Comparison of ENCODE assay signal across 8 cellular contexts in the genomic region with DNA sequence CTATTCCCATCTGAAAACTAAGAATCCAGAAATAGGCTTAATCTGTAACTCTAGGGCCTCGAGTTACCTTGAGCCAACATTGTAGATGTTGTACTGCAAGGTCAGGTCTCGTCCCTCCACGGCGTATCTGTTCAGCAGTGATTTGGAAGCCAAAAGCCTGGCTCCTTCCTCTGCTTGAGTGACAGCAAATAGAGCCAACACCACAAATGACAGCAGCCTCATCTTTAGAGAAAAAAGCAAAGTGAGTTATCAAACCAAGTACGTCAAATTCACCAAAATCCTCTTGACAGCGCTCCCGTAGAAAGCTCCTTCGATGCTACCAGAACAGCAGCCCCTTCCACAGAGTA. TPM values are rescaled to one million over a fixed set of nuclear protein-coding genes. Genes with fewer than 3 reads are reported as not detected.
DNase-seq lines count a peak whose midpoint lies in the region; ATAC-seq and TF ChIP-seq lines count a peak whose summit lies in the region.

No MANE protein-coding gene starts in this region.

- no peaks in the 10 kb centered on the region for H3F3A ChIP-seq in neural cell (ENCODE audit: insufficient read depth, low read length, poor library complexity, severe bottlenecking)

- H3K4me2 ChIP-seq in neural cell (ENCODE audit: low read length) = peak overlapping the region; percentile 86

- H3K36me3 ChIP-seq in MG63 = peaks cover 48% of the 10 kb centered on the region
- peaks cover 13% of the 10 kb centered on the region for H3K36me3 ChIP-seq in effector memory CD4-positive, alpha-beta T cell (ENCODE audit: control insufficient read depth, insufficient read depth, low read length)
- no peaks in the 10 kb centered on the region for H3K36me3 ChIP-seq in neural cell (ENCODE audit: insufficient read depth, low read length)

- H3K27ac ChIP-seq in C4-2B (peak overlapping the region; percentile 81), neural cell (ENCODE audit: low read length) (peak overlapping the region; percentile 82)
- peak overlapping the region; percentile 71 for H3K27ac ChIP-seq in effector memory CD4-positive, alpha-beta T cell (ENCODE audit: insufficient read depth, low read length, poor library complexity, severe bottlenecking)

- TF ChIP-seq CTCF in C4-2B (conservative IDR thresholded peaks at IDR 0.05) (no peak), neural cell (IDR thresholded peaks at IDR 0.05; ENCODE audit: poor library complexity, severe bottlenecking) (no peak)

- H2AFZ ChIP-seq in neural cell (ENCODE audit: low read depth, low read length) = no peak overlapping the region

- H3K27me3 ChIP-seq in MG63 (no peaks in the 10 kb centered on the region), neural cell (ENCODE audit: insufficient read depth, low read depth, low read length) (no peaks in the 10 kb centered on the region)
- no peaks in the 10 kb centered on the region for H3K27me3 ChIP-seq in effector memory CD4-positive, alpha-beta T cell (replicated peaks; ENCODE audit: control insufficient read depth, insufficient read depth, low read length, poor library complexity, severe bottlenecking)

- no peak for TF ChIP-seq RAD21 in neural cell (conservative IDR thresholded peaks at IDR 0.05)

- ATAC-seq in HG02852 (IDR thresholded peaks at IDR 0.05; ENCODE audit: unreplicated experiment) = no peak
- no peak for ATAC-seq in GM18519 (IDR thresholded peaks at IDR 0.05; ENCODE audit: low FRiP score, unreplicated experiment)

- DNase-seq in MG63 (no peak), epidermal melanocyte (ENCODE audit: insufficient read length, low spot score) (no peak)
- no peak for DNase-seq in effector memory CD4-positive, alpha-beta T cell
- no peak for DNase-seq in NK-92 treated with Interleukin-12 subunit alpha and Interleukin-12 subunit beta, amount 100 ng/mL, for 24 hours (lab: John Stamatoyannopoulos, UW)

- peaks cover 6% of the 10 kb centered on the region for H3K4me1 ChIP-seq in effector memory CD4-positive, alpha-beta T cell (ENCODE audit: control insufficient read depth, insufficient read depth, low read length, poor library complexity, severe bottlenecking)

- H3K9me3 ChIP-seq in MG63 = no peaks in the 10 kb centered on the region
- no peaks in the 10 kb centered on the region for H3K9me3 ChIP-seq in effector memory CD4-positive, alpha-beta T cell (ENCODE audit: control insufficient read depth, low read length)
- H3K9me3 ChIP-seq in neural cell (ENCODE audit: low read length) = no peaks in the 10 kb centered on the region

- H3K9ac ChIP-seq in neural cell (ENCODE audit: low read length) = peak overlapping the region; percentile 89

- H3K79me2 ChIP-seq in neural cell (replicated peaks; ENCODE audit: insufficient read depth, low read length) = peaks cover 21% of the 10 kb centered on the region

- H3K4me3 ChIP-seq in MG63 (peak overlapping the region; percentile 78), neural cell (ENCODE audit: low read length) (peak overlapping the region; percentile 93)
- H3K4me3 ChIP-seq in effector memory CD4-positive, alpha-beta T cell (ENCODE audit: insufficient read depth, low read depth, low read length, poor library complexity, severe bottlenecking) = peak overlapping the region; percentile 64

- H4K20me1 ChIP-seq in neural cell (ENCODE audit: insufficient read depth) = no peaks in the 10 kb centered on the region

- no peak for TF ChIP-seq EP300 in neural cell (conservative IDR thresholded peaks at IDR 0.05; ENCODE audit: poor library complexity, severe bottlenecking)

- H3K9me2 ChIP-seq in neural cell (ENCODE audit: insufficient read depth, low read length) = no peaks in the 10 kb centered on the region

TF ChIP-seq in neural cell, 6 proteins besides CTCF, POLR2A, EP300 and RAD21:
- TF ChIP-seq POLR2AphosphoS5 (IDR thresholded peaks at IDR 0.05) (no peak), REST (IDR thresholded peaks at IDR 0.05; ENCODE audit: borderline replicate concordance) (no peak), EZH2 (IDR thresholded peaks at IDR 0.05; ENCODE audit: borderline replicate concordance, insufficient read depth, low read length, poor library complexity, severe bottlenecking) (no peak), TAF1 (IDR thresholded peaks at IDR 0.05; ENCODE audit: low read depth) (no peak), MXI1 (conservative IDR thresholded peaks at IDR 0.05; ENCODE audit: poor library complexity, severe bottlenecking) (no peak), SMC3 (conservative IDR thresholded peaks at IDR 0.05; ENCODE audit: poor library complexity) (no peak)

RNA-seq across cellular contexts. Expression of gene SSR2, which starts 0.8 kb away (rescaled TPM):
- 243 and 387 TPM in 2 replicates for total RNA-seq in MG63 (2014; rRNA removed; shearing (Covaris generic); ENCODE audit: low replicate concordance)
- polyA plus RNA-seq in neural cell = 440 and 473 TPM in 2 replicates
- polyA minus RNA-seq in neural cell = 192 and 213 TPM in 2 replicates

RNA-seq across cellular contexts. Expression of gene UBQLN4, which starts 33.7 kb away (rescaled TPM):
- 29.3 and 40.3 TPM in 2 replicates for total RNA-seq in MG63 (2014; rRNA removed; shearing (Covaris generic); ENCODE audit: low replicate concordance)
- 34.9 and 39.3 TPM in 2 replicates for polyA plus RNA-seq in neural cell
- 47.5 and 51.2 TPM in 2 replicates for polyA minus RNA-seq in neural cell

RNA-seq across cellular contexts. Expression of gene LAMTOR2, which starts 34.7 kb away (rescaled TPM):
- 5.8 and 16.9 TPM in 2 replicates for total RNA-seq in MG63 (2014; rRNA removed; shearing (Covaris generic); ENCODE audit: low replicate concordance)
- 81.3 and 82.6 TPM in 2 replicates for polyA plus RNA-seq in neural cell
- 24.6 and 39.8 TPM in 2 replicates for polyA minus RNA-seq in neural cell

RNA-seq across cellular contexts. Expression of gene RAB25, which starts 41.0 kb away (rescaled TPM):
- not detected in 2 replicates for total RNA-seq in MG63 (2014; rRNA removed; shearing (Covaris generic); ENCODE audit: low replicate concordance)
- 1.3 TPM in 1 of 2 replicates, not detected in the other for polyA plus RNA-seq in neural cell
- polyA minus RNA-seq in neural cell = not detected in 2 replicates

RNA-seq across cellular contexts. Expression of gene ARHGEF2, which starts 41.6 kb away (rescaled TPM):
- total RNA-seq in MG63 (2014; rRNA removed; shearing (Covaris generic); ENCODE audit: low replicate concordance) = 38.7 and 70.6 TPM in 2 replicates
- polyA plus RNA-seq in neural cell = 45.1 and 59.6 TPM in 2 replicates
- polyA minus RNA-seq in neural cell = 92.6 and 98.1 TPM in 2 replicates
